ENCODE assay signal across 19 cellular contexts in genomic region chr12:116524311-116524710, GRCh38. TPM values are rescaled to one million over a fixed set of nuclear protein-coding genes. Genes with fewer than 3 reads are reported as not detected.
DNase-seq lines count a peak whose midpoint lies in the region; ATAC-seq, FAIRE-seq and TF ChIP-seq lines count a peak whose summit lies in the region.
"Had no signal": no experiment of that assay in that cellular context is flagged by ENCODE, and none has a peak within 500 bp of the region (broad histone marks: within the 10 kb centered on the region; RNA-seq: fewer than 3 reads in every experiment).

No MANE protein-coding gene starts in this region.

- H3K4me3 ChIP-seq in HUES6 (ENCODE audit: low read depth, low read length), result no peak overlapping the region
- H3K4me3 ChIP-seq: HAP-1 had no signal

- peaks cover 27% of the 10 kb centered on the region for H3K4me1 ChIP-seq in HUES6 (ENCODE audit: control insufficient read depth, insufficient read depth, low read length)

- H3K9ac ChIP-seq in HUES6 (ENCODE audit: low read length), result peak overlapping the region; percentile 38
- H3K9ac ChIP-seq: KMS-11 had no signal

- no peak for ATAC-seq in activated naive CD8-positive, alpha-beta T cell treated with anti-CD3 and anti-CD28 coated beads, Interleukin-2, amount 50 U/mL, for 24 hours
- no peak for ATAC-seq in natural killer cell treated with Interleukin-12 subunit alpha and Interleukin-12 subunit beta and Interleukin-15 and Interleukin-18, amount 100 ng/mL, for 72 hours

- no peaks in the 10 kb centered on the region for H3K9me3 Mint-ChIP-seq in chondrocyte (ENCODE audit: low read depth)
- no peaks in the 10 kb centered on the region for H3K9me3 Mint-ChIP-seq in nephron
- no peaks in the 10 kb centered on the region for H3K9me3 Mint-ChIP-seq in activated naive CD8-positive, alpha-beta T cell treated with anti-CD3 and anti-CD28 coated beads, Interleukin-2, amount 50 U/mL, for 24 hours
- no peaks in the 10 kb centered on the region for H3K9me3 Mint-ChIP-seq in natural killer cell treated with Interleukin-12 subunit alpha and Interleukin-12 subunit beta and Interleukin-15 and Interleukin-18, amount 100 ng/mL, for 72 hours

- H3K4me3 Mint-ChIP-seq in chondrocyte (ENCODE audit: unreplicated experiment) (no peak overlapping the region), nephron (peak overlapping the region in 2 of 3 experiments; percentile 21 to 83)
- H3K4me3 Mint-ChIP-seq in activated naive CD8-positive, alpha-beta T cell treated with anti-CD3 and anti-CD28 coated beads, Interleukin-2, amount 50 U/mL, for 24 hours, result no peak overlapping the region
- no peak overlapping the region for H3K4me3 Mint-ChIP-seq in natural killer cell treated with Interleukin-12 subunit alpha and Interleukin-12 subunit beta and Interleukin-15 and Interleukin-18, amount 100 ng/mL, for 72 hours

- H3K36me3 Mint-ChIP-seq in chondrocyte (ENCODE audit: low read depth) (no peaks in the 10 kb centered on the region), nephron (ENCODE audit: low read depth) (no peaks in the 10 kb centered on the region)
- H3K36me3 Mint-ChIP-seq in activated naive CD8-positive, alpha-beta T cell treated with anti-CD3 and anti-CD28 coated beads, Interleukin-2, amount 50 U/mL, for 24 hours (ENCODE audit: low read depth), result no peaks in the 10 kb centered on the region
- no peaks in the 10 kb centered on the region for H3K36me3 Mint-ChIP-seq in natural killer cell treated with Interleukin-12 subunit alpha and Interleukin-12 subunit beta and Interleukin-15 and Interleukin-18, amount 100 ng/mL, for 72 hours

- no peak for DNase-seq in chondrocyte (ENCODE audit: low spot score)
- no peak for DNase-seq in DMS153 (lab: John Stamatoyannopoulos, UW)
- DNase-seq in activated naive CD8-positive, alpha-beta T cell treated with anti-CD3 and anti-CD28 coated beads, Interleukin-2, amount 50 U/mL, for 24 hours, result no peak
- no peak for DNase-seq in glomerular visceral epithelial cell (ENCODE audit: extremely low spot score)
- DNase-seq in natural killer cell treated with Interleukin-12 subunit alpha and Interleukin-12 subunit beta and Interleukin-15 and Interleukin-18, amount 100 ng/mL, for 72 hours (ENCODE audit: low spot score), result no peak
- DNase-seq: BE2C, DMS79 treated with DMSO at 0.1 percent for 48 hours, NCI-H1105 treated with DMSO at 0.1 percent for 48 hours, NCI-H2081, NCI-H2171, NCI-H524 treated with DMSO at 0.1 percent for 48 hours, NCI-H82, SHP77 had no signal

- no peaks in the 10 kb centered on the region for H3K27me3 ChIP-seq in HUES6 (ENCODE audit: control insufficient read depth, insufficient read depth, low read length)
- H3K27me3 ChIP-seq: BE2C had no signal

- TF ChIP-seq CTCF in chondrocyte (IDR thresholded peaks at IDR 0.05) (no peak), nephron (IDR thresholded peaks at IDR 0.05; ENCODE audit: unreplicated experiment in 3 of 3) (no peak)

- H3K9me3 ChIP-seq in HUES6 (ENCODE audit: control insufficient read depth, insufficient read depth, low read depth, low read length), result no peaks in the 10 kb centered on the region
- H3K9me3 ChIP-seq: BE2C, HAP-1 had no signal

- FAIRE-seq in A204.1 (lab: Jason Lieb, UNC), result peak; percentile 27

- no peaks in the 10 kb centered on the region for H3K27me3 Mint-ChIP-seq in chondrocyte (ENCODE audit: low read depth)
- no peaks in the 10 kb centered on the region for H3K27me3 Mint-ChIP-seq in nephron (ENCODE audit: low read depth)
- H3K27me3 Mint-ChIP-seq in activated naive CD8-positive, alpha-beta T cell treated with anti-CD3 and anti-CD28 coated beads, Interleukin-2, amount 50 U/mL, for 24 hours, result peaks cover 2% of the 10 kb centered on the region
- H3K27me3 Mint-ChIP-seq in natural killer cell treated with Interleukin-12 subunit alpha and Interleukin-12 subunit beta and Interleukin-15 and Interleukin-18, amount 100 ng/mL, for 72 hours, result peaks cover 26 to 32% of the 10 kb centered on the region in 2 donors

- no peaks in the 10 kb centered on the region for H3K36me3 ChIP-seq in HUES6 (ENCODE audit: control insufficient read depth, insufficient read depth, low read length)
- H3K36me3 ChIP-seq: BE2C, HAP-1 had no signal

- peak overlapping the region; percentile 27 for H3K27ac Mint-ChIP-seq in chondrocyte (ENCODE audit: unreplicated experiment)
- H3K27ac Mint-ChIP-seq in nephron, result peak overlapping the region; percentile 96 to 99 (median 99)
- H3K27ac Mint-ChIP-seq in activated naive CD8-positive, alpha-beta T cell treated with anti-CD3 and anti-CD28 coated beads, Interleukin-2, amount 50 U/mL, for 24 hours, result no peak overlapping the region
- no peak overlapping the region for H3K27ac Mint-ChIP-seq in natural killer cell treated with Interleukin-12 subunit alpha and Interleukin-12 subunit beta and Interleukin-15 and Interleukin-18, amount 100 ng/mL, for 72 hours

- peaks cover 54% of the 10 kb centered on the region for H3K4me1 Mint-ChIP-seq in chondrocyte (ENCODE audit: low read depth)
- H3K4me1 Mint-ChIP-seq in nephron, result peaks cover 59% of the 10 kb centered on the region
- peaks cover 9% of the 10 kb centered on the region for H3K4me1 Mint-ChIP-seq in activated naive CD8-positive, alpha-beta T cell treated with anti-CD3 and anti-CD28 coated beads, Interleukin-2, amount 50 U/mL, for 24 hours
- H3K4me1 Mint-ChIP-seq in natural killer cell treated with Interleukin-12 subunit alpha and Interleukin-12 subunit beta and Interleukin-15 and Interleukin-18, amount 100 ng/mL, for 72 hours (ENCODE audit: low read depth in 2 of 2), result peaks cover 0 to 9% of the 10 kb centered on the region in 2 donors

- H3K27ac ChIP-seq in HUES6 (ENCODE audit: low read depth, low read length), result no peak overlapping the region
- H3K27ac ChIP-seq: KMS-11 had no signal

RNA-seq across cellular contexts. Expression of gene MAP1LC3B2, which starts 34.9 kb away (rescaled TPM):
- total RNA-seq in chondrocyte, result 3.3 to 4.1 TPM (median 3.3 TPM) in 3 replicates
- total RNA-seq in natural killer cell treated with Interleukin-12 subunit alpha and Interleukin-12 subunit beta and Interleukin-15 and Interleukin-18, amount 100 ng/mL, for 72 hours, result 1 to 10 TPM; 1.2 to 2.8 TPM
- total RNA-seq: OCI-LY7 had no signal

Comparison
In these comparisons a context has a peak if more than half of its experiments do, and no peak if none do; other contexts are left out.
1. H3K27ac Mint-ChIP-seq: peak in chondrocyte (single experiment) and nephron (3 of 3); none in activated naive CD8-positive, alpha-beta T cell treated with anti-CD3 and anti-CD28 coated beads, Interleukin-2, amount 50 U/mL, for 24 hours (single experiment) and natural killer cell treated with Interleukin-12 subunit alpha and Interleukin-12 subunit beta and Interleukin-15 and Interleukin-18, amount 100 ng/mL, for 72 hours (0 of 2).
2. H3K4me3 Mint-ChIP-seq: peak in nephron (2 of 3); none in chondrocyte (single experiment), activated naive CD8-positive, alpha-beta T cell treated with anti-CD3 and anti-CD28 coated beads, Interleukin-2, amount 50 U/mL, for 24 hours (single experiment) and natural killer cell treated with Interleukin-12 subunit alpha and Interleukin-12 subunit beta and Interleukin-15 and Interleukin-18, amount 100 ng/mL, for 72 hours (single experiment).